ENCODE assay signal across 8 cellular contexts in the genomic region with DNA sequence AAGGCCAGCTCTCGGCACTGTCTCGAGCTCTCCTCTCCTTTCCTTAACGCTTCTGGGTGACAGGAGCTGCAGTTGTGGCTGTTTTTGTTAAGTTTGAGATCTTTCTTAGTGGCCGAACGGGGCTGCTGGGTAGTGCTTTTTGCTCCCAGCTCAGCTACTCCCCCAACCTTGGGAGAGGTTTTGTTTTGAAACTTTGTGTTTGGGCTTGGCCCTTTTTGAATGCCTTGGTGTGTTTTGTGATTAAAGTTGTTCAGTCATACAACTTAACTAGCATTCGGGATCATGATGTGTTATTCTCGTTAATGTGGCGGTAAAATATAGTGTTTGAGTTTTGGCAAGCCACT. TPM values are rescaled to one million over a fixed set of nuclear protein-coding genes. Genes with fewer than 3 reads are reported as not detected.
A peak's percentile ranks its signal among the peaks of the same experiment; 100 is the strongest.
DNase-seq lines count a peak whose midpoint lies in the region; ATAC-seq lines count a peak whose summit lies in the region.

No MANE protein-coding gene starts in this region.

- H3K9me3 ChIP-seq in subcutaneous abdominal adipose tissue (ENCODE audit: control insufficient read depth in 5 of 5, low read length in 5 of 5), result peaks cover 0 to 9% (median 6%) of the 10 kb centered on the region in 5 donors

- H3K27ac ChIP-seq in subcutaneous abdominal adipose tissue (ENCODE audit: low read depth, low read length), result peak overlapping the region; percentile 89

- peaks cover 6% of the 10 kb centered on the region for H3K9me3 Mint-ChIP-seq in stimulated activated naive CD8-positive, alpha-beta T cell treated with anti-CD3 and anti-CD28 coated beads, Interleukin-15, Interleukin-2, amounts not matched to agents 100 ng/mL and 50 ng/mL, for 24 hours
- H3K9me3 Mint-ChIP-seq in activated naive CD8-positive, alpha-beta T cell treated with anti-CD3 and anti-CD28 coated beads, Interleukin-2, amount 50 U/mL, for 24 hours, result peaks cover 5% of the 10 kb centered on the region
- peaks cover 0 to 6% (median 0%) of the 10 kb centered on the region in 6 donors for H3K9me3 Mint-ChIP-seq in immature natural killer cell

- peak overlapping the region; percentile 83 to 91 (median 89) for H3K4me3 ChIP-seq in subcutaneous abdominal adipose tissue (ENCODE audit: low read depth in 1 of 5, low read length in 5 of 5)

- H3K36me3 ChIP-seq in subcutaneous abdominal adipose tissue (ENCODE audit: control insufficient read depth in 5 of 5, insufficient read depth in 5 of 5, low read length in 5 of 5), result peaks cover 0 to 6% (median 5%) of the 10 kb centered on the region in 5 donors

- no peaks in the 10 kb centered on the region for H3K27me3 ChIP-seq in subcutaneous abdominal adipose tissue (ENCODE audit: control insufficient read depth in 5 of 5, insufficient read depth in 4 of 5, low read length in 5 of 5)

- no peak for ATAC-seq in stimulated activated naive CD8-positive, alpha-beta T cell treated with anti-CD3 and anti-CD28 coated beads, Interleukin-15, Interleukin-2, amounts not matched to agents 100 U/mL and 50 U/mL, for 24 hours
- ATAC-seq in activated naive CD8-positive, alpha-beta T cell treated with anti-CD3 and anti-CD28 coated beads, Interleukin-2, amount 50 U/mL, for 24 hours, result no peak
- ATAC-seq in HG03342 (IDR thresholded peaks at IDR 0.05; ENCODE audit: unreplicated experiment), result no peak

- H3K4me3 Mint-ChIP-seq in stimulated activated naive CD8-positive, alpha-beta T cell treated with anti-CD3 and anti-CD28 coated beads, Interleukin-15, Interleukin-2, amounts not matched to agents 100 ng/mL and 50 ng/mL, for 24 hours, result peak overlapping the region; percentile 96
- peak overlapping the region; percentile 92 for H3K4me3 Mint-ChIP-seq in activated naive CD8-positive, alpha-beta T cell treated with anti-CD3 and anti-CD28 coated beads, Interleukin-2, amount 50 U/mL, for 24 hours
- peak overlapping the region; percentile 90 to 99 (median 93) for H3K4me3 Mint-ChIP-seq in immature natural killer cell

- peaks cover 52% of the 10 kb centered on the region for H3K4me1 Mint-ChIP-seq in stimulated activated naive CD8-positive, alpha-beta T cell treated with anti-CD3 and anti-CD28 coated beads, Interleukin-15, Interleukin-2, amounts not matched to agents 100 ng/mL and 50 ng/mL, for 24 hours (ENCODE audit: low read depth)
- H3K4me1 Mint-ChIP-seq in activated naive CD8-positive, alpha-beta T cell treated with anti-CD3 and anti-CD28 coated beads, Interleukin-2, amount 50 U/mL, for 24 hours, result peaks cover 45% of the 10 kb centered on the region
- H3K4me1 Mint-ChIP-seq in immature natural killer cell, result peaks cover 46 to 61% of the 10 kb centered on the region in 2 donors

- H3K27ac Mint-ChIP-seq in stimulated activated naive CD8-positive, alpha-beta T cell treated with anti-CD3 and anti-CD28 coated beads, Interleukin-15, Interleukin-2, amounts not matched to agents 100 ng/mL and 50 ng/mL, for 24 hours, result peak overlapping the region; percentile 93
- peak overlapping the region; percentile 91 for H3K27ac Mint-ChIP-seq in activated naive CD8-positive, alpha-beta T cell treated with anti-CD3 and anti-CD28 coated beads, Interleukin-2, amount 50 U/mL, for 24 hours
- H3K27ac Mint-ChIP-seq in immature natural killer cell, result peak overlapping the region; percentile 93 to 99 (median 94)

- no peaks in the 10 kb centered on the region for H3K27me3 Mint-ChIP-seq in stimulated activated naive CD8-positive, alpha-beta T cell treated with anti-CD3 and anti-CD28 coated beads, Interleukin-15, Interleukin-2, amounts not matched to agents 100 ng/mL and 50 ng/mL, for 24 hours
- no peaks in the 10 kb centered on the region for H3K27me3 Mint-ChIP-seq in activated naive CD8-positive, alpha-beta T cell treated with anti-CD3 and anti-CD28 coated beads, Interleukin-2, amount 50 U/mL, for 24 hours
- peaks cover 10 to 23% (median 15%) of the 10 kb centered on the region in 3 donors for H3K27me3 Mint-ChIP-seq in immature natural killer cell (ENCODE audit: low read depth in 3 of 3)

- no peak for DNase-seq in stimulated activated naive CD8-positive, alpha-beta T cell treated with anti-CD3 and anti-CD28 coated beads, Interleukin-15, Interleukin-2, amounts not matched to agents 100 U/mL and 50 U/mL, for 24 hours
- DNase-seq in activated naive CD8-positive, alpha-beta T cell treated with anti-CD3 and anti-CD28 coated beads, Interleukin-2, amount 50 U/mL, for 24 hours, result no peak
- no peak for DNase-seq in immature natural killer cell
- no peak for DNase-seq in HT-29 (ENCODE audit: low spot score)
- no peak for DNase-seq in SIG-M5 (lab: John Stamatoyannopoulos, UW)

- peaks cover 19% of the 10 kb centered on the region for H3K36me3 Mint-ChIP-seq in stimulated activated naive CD8-positive, alpha-beta T cell treated with anti-CD3 and anti-CD28 coated beads, Interleukin-15, Interleukin-2, amounts not matched to agents 100 ng/mL and 50 ng/mL, for 24 hours (ENCODE audit: low read depth)
- peaks cover 6% of the 10 kb centered on the region for H3K36me3 Mint-ChIP-seq in activated naive CD8-positive, alpha-beta T cell treated with anti-CD3 and anti-CD28 coated beads, Interleukin-2, amount 50 U/mL, for 24 hours (ENCODE audit: low read depth)
- peaks cover 0 to 4% (median 0%) of the 10 kb centered on the region in 3 donors for H3K36me3 Mint-ChIP-seq in immature natural killer cell

- peaks cover 3 to 30% (median 27%) of the 10 kb centered on the region in 5 donors for H3K4me1 ChIP-seq in subcutaneous abdominal adipose tissue (ENCODE audit: control insufficient read depth in 5 of 5, insufficient read depth in 5 of 5, low read length in 5 of 5)

- H3K9ac ChIP-seq in subcutaneous abdominal adipose tissue (ENCODE audit: low read length in 5 of 5), result peak overlapping the region; percentile 78 to 95 (median 92)

RNA-seq across cellular contexts. Expression of gene KDM3B, which starts 1.0 kb away (rescaled TPM):
- 10 to 100 TPM in 1 of 3 donors, 1 to 10 TPM in 2; 4.0 to 14.5 (median 7.2) TPM for polyA plus RNA-seq in immature natural killer cell
- total RNA-seq in HT-29 (2014; rRNA removed; shearing (Covaris generic)), result 34.9 and 36.2 TPM in 2 replicates

RNA-seq across cellular contexts. Expression of gene FAM53C, which starts 15.5 kb away (rescaled TPM):
- polyA plus RNA-seq in immature natural killer cell, result 10 to 100 TPM; 16.2 to 32.1 (median 25.2) TPM
- total RNA-seq in HT-29 (2014; rRNA removed; shearing (Covaris generic)), result 30.4 and 37.5 TPM in 2 replicates

RNA-seq across cellular contexts. Expression of gene CDC25C, which starts 21.9 kb away (rescaled TPM):
- 1 to 10 TPM in 1 of 3 donors, under 1 TPM in 2; 0.19 to 2.3 (median 0.57) TPM for polyA plus RNA-seq in immature natural killer cell
- total RNA-seq in HT-29 (2014; rRNA removed; shearing (Covaris generic)), result 13.4 and 13.6 TPM in 2 replicates
